23 cellular contexts compared by ENCODE assay signal in the genomic region with DNA sequence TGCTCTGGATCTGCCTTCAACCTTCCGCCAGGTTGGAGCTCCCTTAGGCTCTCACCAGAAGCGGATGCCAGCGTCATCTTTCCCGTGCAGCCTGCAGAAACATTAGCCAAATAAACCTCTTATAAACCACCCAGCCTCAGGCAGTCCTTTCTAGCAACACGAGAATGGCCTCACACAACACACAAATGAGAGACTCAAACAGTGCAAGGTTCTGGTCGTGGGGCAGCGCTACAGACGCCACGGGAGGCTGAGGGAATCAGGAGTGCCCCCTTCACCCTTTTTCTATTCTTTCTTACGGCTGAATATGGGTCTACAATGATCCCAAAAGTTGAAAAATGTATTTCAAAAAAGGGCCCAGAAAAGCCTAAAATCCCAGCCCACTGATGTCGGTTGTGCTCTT.
"Had no signal": no experiment of that assay in that cellular context is flagged by ENCODE, and none has a peak within 500 bp of the region (broad histone marks: within the 10 kb centered on the region; RNA-seq: fewer than 3 reads in every experiment).

No MANE protein-coding gene starts in this region.

- H3K4me1 ChIP-seq: SJSA1 had no signal

- H3K27ac ChIP-seq: SJSA1, SK-N-MC had no signal

- H3K27me3 ChIP-seq: SJSA1 had no signal

- FAIRE-seq: HepG2, RCC 7860 had no signal

- ATAC-seq: HepG2 had no signal

- DNase-seq: IMR-90, Karpas-422, KG1, MG63, NCI-H1092, NCI-H1105 treated with DMSO at 0.1 percent for 48 hours, NCI-H1417 treated with DMSO at 0.1 percent for 48 hours, NCI-H146, NCI-H1694 treated with DMSO at 0.1 percent for 48 hours, NCI-H1930, NCI-H2081, NCI-H2107, NCI-H2227 treated with DMSO at 0.1 percent for 48 hours, NCI-H524, NCI-H526 treated with DMSO at 0.1 percent for 48 hours, NCI-H748 treated with DMSO at 0.1 percent for 48 hours, Right ventricle myocardium superior, RPMI8226, SIG-M5 had no signal

- H3K4me3 ChIP-seq: MG63, SJSA1, SK-N-MC had no signal

- H3K36me3 ChIP-seq: MG63, SJSA1 had no signal
